Comparison of ENCODE assay signal across 1 cellular context in the genomic region with DNA sequence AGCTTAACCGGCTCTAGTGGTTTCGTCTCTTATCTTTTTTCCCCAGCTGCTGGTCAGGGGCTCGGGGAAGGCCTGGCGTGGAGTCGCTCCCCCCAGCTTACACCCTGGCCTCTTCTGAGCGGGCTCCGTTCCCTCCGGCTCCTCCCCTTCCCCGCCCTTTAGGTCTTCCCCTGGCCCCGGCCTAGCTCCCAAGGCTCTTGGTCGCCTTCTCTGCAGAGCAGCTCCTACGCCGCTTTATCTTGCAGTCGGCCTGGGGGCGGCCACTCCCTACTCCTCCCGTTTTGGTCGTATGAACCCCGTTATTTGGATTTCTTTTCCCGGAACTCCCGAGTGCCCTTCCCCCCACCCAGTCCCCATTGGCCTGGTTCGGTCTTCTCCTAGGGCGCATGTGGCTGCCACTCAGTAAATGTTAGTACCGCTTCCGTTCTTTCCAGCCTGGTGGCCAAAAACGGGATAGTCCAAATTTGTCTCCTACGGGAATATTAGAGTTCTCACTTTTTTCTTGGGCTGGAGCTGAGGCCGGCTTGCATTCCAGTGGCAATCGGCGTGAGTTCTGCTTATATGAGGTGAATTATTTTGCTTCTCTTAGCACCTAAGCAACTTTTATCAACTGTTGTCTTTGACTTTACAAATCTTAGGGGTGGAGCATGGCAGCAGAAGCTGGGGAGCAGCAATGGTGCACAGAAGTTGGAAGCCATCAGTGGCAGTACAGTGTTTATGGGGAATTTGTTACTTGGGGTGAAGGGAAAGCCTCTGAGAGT.
TF ChIP-seq lines count a peak whose summit lies in the region.

No MANE protein-coding gene starts in this region.

TF ChIP-seq in WTC11, 78 proteins besides CTCF, POLR2A, EP300 and RAD21 (continued from another document):
- TF ChIP-seq HMGXB4 (CRISPR knock-in tag; IDR thresholded peaks at IDR 0.05) = no peak
- TF ChIP-seq PRDM15 (CRISPR knock-in tag; IDR thresholded peaks at IDR 0.05) = peak; percentile 52
- TF ChIP-seq NR3C1 (CRISPR knock-in tag; conservative IDR thresholded peaks at IDR 0.05; ENCODE audit: low read depth) = no peak
- TF ChIP-seq, protein P1, sequence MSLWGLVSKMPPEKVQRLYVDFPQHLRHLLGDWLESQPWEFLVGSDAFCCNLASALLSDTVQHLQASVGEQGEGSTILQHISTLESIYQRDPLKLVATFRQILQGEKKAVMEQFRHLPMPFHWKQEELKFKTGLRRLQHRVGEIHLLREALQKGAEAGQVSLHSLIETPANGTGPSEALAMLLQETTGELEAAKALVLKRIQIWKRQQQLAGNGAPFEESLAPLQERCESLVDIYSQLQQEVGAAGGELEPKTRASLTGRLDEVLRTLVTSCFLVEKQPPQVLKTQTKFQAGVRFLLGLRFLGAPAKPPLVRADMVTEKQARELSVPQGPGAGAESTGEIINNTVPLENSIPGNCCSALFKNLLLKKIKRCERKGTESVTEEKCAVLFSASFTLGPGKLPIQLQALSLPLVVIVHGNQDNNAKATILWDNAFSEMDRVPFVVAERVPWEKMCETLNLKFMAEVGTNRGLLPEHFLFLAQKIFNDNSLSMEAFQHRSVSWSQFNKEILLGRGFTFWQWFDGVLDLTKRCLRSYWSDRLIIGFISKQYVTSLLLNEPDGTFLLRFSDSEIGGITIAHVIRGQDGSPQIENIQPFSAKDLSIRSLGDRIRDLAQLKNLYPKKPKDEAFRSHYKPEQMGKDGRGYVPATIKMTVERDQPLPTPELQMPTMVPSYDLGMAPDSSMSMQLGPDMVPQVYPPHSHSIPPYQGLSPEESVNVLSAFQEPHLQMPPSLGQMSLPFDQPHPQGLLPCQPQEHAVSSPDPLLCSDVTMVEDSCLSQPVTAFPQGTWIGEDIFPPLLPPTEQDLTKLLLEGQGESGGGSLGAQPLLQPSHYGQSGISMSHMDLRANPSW (CRISPR knock-in tag; conservative IDR thresholded peaks at IDR 0.05; ENCODE audit: low read depth) = no peak
- TF ChIP-seq, protein P2, sequence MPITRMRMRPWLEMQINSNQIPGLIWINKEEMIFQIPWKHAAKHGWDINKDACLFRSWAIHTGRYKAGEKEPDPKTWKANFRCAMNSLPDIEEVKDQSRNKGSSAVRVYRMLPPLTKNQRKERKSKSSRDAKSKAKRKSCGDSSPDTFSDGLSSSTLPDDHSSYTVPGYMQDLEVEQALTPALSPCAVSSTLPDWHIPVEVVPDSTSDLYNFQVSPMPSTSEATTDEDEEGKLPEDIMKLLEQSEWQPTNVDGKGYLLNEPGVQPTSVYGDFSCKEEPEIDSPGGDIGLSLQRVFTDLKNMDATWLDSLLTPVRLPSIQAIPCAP (CRISPR knock-in tag; IDR thresholded peaks at IDR 0.05) = 0 out of 2 replicates have a peak, but pooled peaks have one; percentile 46
- TF ChIP-seq NR1H2 (CRISPR knock-in tag; IDR thresholded peaks at IDR 0.05) = no peak
- no peak for TF ChIP-seq ZNF671 (CRISPR knock-in tag; IDR thresholded peaks at IDR 0.05)
- TF ChIP-seq ETV6 (CRISPR knock-in tag; IDR thresholded peaks at IDR 0.05) = no peak
- no peak for TF ChIP-seq CREB1 (CRISPR knock-in tag; IDR thresholded peaks at IDR 0.05)
- TF ChIP-seq NFATC4 (CRISPR knock-in tag; IDR thresholded peaks at IDR 0.05) = no peak
- no peak for TF ChIP-seq GABPB1 (CRISPR knock-in tag; IDR thresholded peaks at IDR 0.05)
- TF ChIP-seq, protein P3, sequence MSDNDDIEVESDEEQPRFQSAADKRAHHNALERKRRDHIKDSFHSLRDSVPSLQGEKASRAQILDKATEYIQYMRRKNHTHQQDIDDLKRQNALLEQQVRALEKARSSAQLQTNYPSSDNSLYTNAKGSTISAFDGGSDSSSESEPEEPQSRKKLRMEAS (CRISPR knock-in tag; IDR thresholded peaks at IDR 0.05) = no peak
- 0 out of 2 replicates have a peak, but pooled peaks have one; percentile 24 for TF ChIP-seq JUN (CRISPR knock-in tag; IDR thresholded peaks at IDR 0.05)
- TF ChIP-seq, protein P4, sequence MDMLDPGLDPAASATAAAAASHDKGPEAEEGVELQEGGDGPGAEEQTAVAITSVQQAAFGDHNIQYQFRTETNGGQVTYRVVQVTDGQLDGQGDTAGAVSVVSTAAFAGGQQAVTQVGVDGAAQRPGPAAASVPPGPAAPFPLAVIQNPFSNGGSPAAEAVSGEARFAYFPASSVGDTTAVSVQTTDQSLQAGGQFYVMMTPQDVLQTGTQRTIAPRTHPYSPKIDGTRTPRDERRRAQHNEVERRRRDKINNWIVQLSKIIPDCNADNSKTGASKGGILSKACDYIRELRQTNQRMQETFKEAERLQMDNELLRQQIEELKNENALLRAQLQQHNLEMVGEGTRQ (CRISPR knock-in tag; IDR thresholded peaks at IDR 0.05) = no peak
- TF ChIP-seq ZNF416 (CRISPR knock-in tag; IDR thresholded peaks at IDR 0.05) = 0 out of 2 replicates have a peak, but pooled peaks have one; percentile 25
- no peak for TF ChIP-seq OVOL2 (CRISPR knock-in tag; IDR thresholded peaks at IDR 0.05; ENCODE audit: borderline replicate concordance)
- TF ChIP-seq, protein P5, sequence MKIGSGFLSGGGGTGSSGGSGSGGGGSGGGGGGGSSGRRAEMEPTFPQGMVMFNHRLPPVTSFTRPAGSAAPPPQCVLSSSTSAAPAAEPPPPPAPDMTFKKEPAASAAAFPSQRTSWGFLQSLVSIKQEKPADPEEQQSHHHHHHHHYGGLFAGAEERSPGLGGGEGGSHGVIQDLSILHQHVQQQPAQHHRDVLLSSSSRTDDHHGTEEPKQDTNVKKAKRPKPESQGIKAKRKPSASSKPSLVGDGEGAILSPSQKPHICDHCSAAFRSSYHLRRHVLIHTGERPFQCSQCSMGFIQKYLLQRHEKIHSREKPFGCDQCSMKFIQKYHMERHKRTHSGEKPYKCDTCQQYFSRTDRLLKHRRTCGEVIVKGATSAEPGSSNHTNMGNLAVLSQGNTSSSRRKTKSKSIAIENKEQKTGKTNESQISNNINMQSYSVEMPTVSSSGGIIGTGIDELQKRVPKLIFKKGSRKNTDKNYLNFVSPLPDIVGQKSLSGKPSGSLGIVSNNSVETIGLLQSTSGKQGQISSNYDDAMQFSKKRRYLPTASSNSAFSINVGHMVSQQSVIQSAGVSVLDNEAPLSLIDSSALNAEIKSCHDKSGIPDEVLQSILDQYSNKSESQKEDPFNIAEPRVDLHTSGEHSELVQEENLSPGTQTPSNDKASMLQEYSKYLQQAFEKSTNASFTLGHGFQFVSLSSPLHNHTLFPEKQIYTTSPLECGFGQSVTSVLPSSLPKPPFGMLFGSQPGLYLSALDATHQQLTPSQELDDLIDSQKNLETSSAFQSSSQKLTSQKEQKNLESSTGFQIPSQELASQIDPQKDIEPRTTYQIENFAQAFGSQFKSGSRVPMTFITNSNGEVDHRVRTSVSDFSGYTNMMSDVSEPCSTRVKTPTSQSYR (CRISPR knock-in tag; IDR thresholded peaks at IDR 0.05) = no peak
- TF ChIP-seq TEAD4 (CRISPR knock-in tag; IDR thresholded peaks at IDR 0.05) = no peak
- no peak for TF ChIP-seq NFE2L1 (CRISPR knock-in tag; IDR thresholded peaks at IDR 0.05)
- no peak for TF ChIP-seq ZNF263 (CRISPR knock-in tag; IDR thresholded peaks at IDR 0.05; ENCODE audit: low read depth)
- TF ChIP-seq ARID4B (CRISPR knock-in tag; IDR thresholded peaks at IDR 0.05; ENCODE audit: borderline replicate concordance) = no peak
- no peak for TF ChIP-seq IRF2 (CRISPR knock-in tag; IDR thresholded peaks at IDR 0.05; ENCODE audit: borderline replicate concordance, low read depth)
TF ChIP-seq in WTC11: peak in this region for 7.
